30 cellular contexts compared by ENCODE assay signal in the genomic region with DNA sequence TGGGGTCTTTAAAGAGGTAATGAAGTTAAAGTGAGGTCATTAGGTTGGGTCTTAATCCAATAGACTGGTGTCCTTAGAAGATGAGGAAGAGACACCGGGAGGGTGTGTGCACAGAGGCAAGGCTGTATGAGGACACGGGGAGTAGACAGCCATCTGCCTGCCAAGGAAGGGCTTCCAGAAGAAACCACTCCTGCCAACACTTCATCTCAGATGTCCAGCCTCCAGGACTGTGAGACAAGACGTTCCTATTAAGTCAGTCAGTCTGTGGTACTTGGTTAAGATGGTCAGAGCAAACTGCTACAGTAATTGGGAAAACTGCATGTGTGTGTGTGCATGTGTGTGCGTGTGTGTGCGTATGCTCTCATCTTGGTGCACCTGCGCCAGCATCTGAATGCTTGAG.
"Had no signal": no experiment of that assay in that cellular context is flagged by ENCODE, and none has a peak within 500 bp of the region (broad histone marks: within the 10 kb centered on the region; RNA-seq: fewer than 3 reads in every experiment).

No MANE protein-coding gene starts in this region.

- H3K4me3 ChIP-seq: heart left ventricle, lung, neural progenitor cell, right atrium auricular region, right lobe of liver, smooth muscle cell, stomach, testis, thyroid gland, transverse colon had no signal

- H3K36me3 ChIP-seq: neural progenitor cell, neutrophil, right lobe of liver, stomach, thyroid gland, transverse colon had no signal

- ATAC-seq: left colon; natural killer cell; right lobe of liver; stimulated activated naive B cell treated with anti-CD40 and anti-IgM and Interleukin-4, amounts not matched to agents 10 μg/mL and 1 μg/mL and 100 μg/mL, for 72 hours; stimulated activated naive CD8-positive, alpha-beta T cell treated with anti-CD3 and anti-CD28 coated beads, Interleukin-15, Interleukin-2, amounts not matched to agents 100 U/mL and 50 U/mL, for 24 hours had no signal

- H3K27ac ChIP-seq: neural progenitor cell, neutrophil, parathyroid adenoma, right atrium auricular region, right lobe of liver, stomach, testis, thyroid gland, transverse colon had no signal

- H3K79me2 ChIP-seq: parathyroid adenoma had no signal

- H3K27ac Mint-ChIP-seq: immature natural killer cell; mesothelial cell of epicardium; naive B cell; natural killer cell; nephron progenitor cell; neural progenitor cell; stimulated activated naive B cell treated with anti-CD40 and anti-IgM and Interleukin-4, amounts not matched to agents 10 μg/mL and 1 μg/mL and 100 μg/mL, for 72 hours had no signal

- DNase-seq: heart left ventricle; hypothalamus; immature natural killer cell; kidney; left colon; mesendoderm; naive B cell; natural killer cell; nephron progenitor cell; occipital lobe; right lobe of liver; stimulated activated CD4-positive, alpha-beta T cell treated with anti-CD3 and anti-CD28 coated beads, Interleukin-1b, Interleukin-23, amount 100 ng/mL, for 48 hours; stimulated activated CD4-positive, alpha-beta T cell treated with anti-CD3 and anti-CD28 coated beads, Interleukin-2, amount 100 ng/mL, for 48 hours; stimulated activated CD4-positive, alpha-beta T cell treated with anti-CD3 and anti-CD28 coated beads, Interleukin-4, amount 100 ng/mL, for 4 hours; stimulated activated CD8-positive, alpha-beta memory T cell treated with anti-CD3 and anti-CD28 coated beads, Interleukin-4, amount 100 ng/mL, for 48 hours; stimulated activated naive B cell treated with anti-CD40 and anti-IgM and Interleukin-4, amounts not matched to agents 10 μg/mL and 1 μg/mL and 100 μg/mL, for 72 hours; stimulated activated naive CD8-positive, alpha-beta T cell treated with anti-CD3 and anti-CD28 coated beads, Interleukin-15, Interleukin-2, amounts not matched to agents 100 U/mL and 50 U/mL, for 24 hours; stomach; testis; thyroid gland; transverse colon had no signal

- H3K9me3 Mint-ChIP-seq: mesothelial cell of epicardium, neural progenitor cell had no signal

- H3K9me3 ChIP-seq: heart left ventricle, neutrophil, right atrium auricular region, right lobe of liver, stomach, testis, thyroid gland, transverse colon had no signal

- H3K4me3 Mint-ChIP-seq: immature natural killer cell; mesothelial cell of epicardium; naive B cell; natural killer cell; nephron progenitor cell; neural progenitor cell; stimulated activated naive B cell treated with anti-CD40 and anti-IgM and Interleukin-4, amounts not matched to agents 10 μg/mL and 1 μg/mL and 100 μg/mL, for 72 hours had no signal

- H3K36me3 Mint-ChIP-seq: immature natural killer cell; mesothelial cell of epicardium; naive B cell; natural killer cell; neural progenitor cell; stimulated activated naive B cell treated with anti-CD40 and anti-IgM and Interleukin-4, amounts not matched to agents 10 μg/mL and 1 μg/mL and 100 μg/mL, for 72 hours had no signal

- H3K4me2 ChIP-seq: neural progenitor cell, smooth muscle cell had no signal

- H2AFZ ChIP-seq: neural progenitor cell, parathyroid adenoma had no signal

- H3K4me1 ChIP-seq: parathyroid adenoma, right lobe of liver, stomach, testis, thyroid gland, transverse colon had no signal

- H3K9ac ChIP-seq: neural progenitor cell, parathyroid adenoma had no signal

- H3K27me3 ChIP-seq: heart left ventricle, neural progenitor cell, neutrophil, right atrium auricular region, right lobe of liver, stomach, testis, thyroid gland, transverse colon had no signal

- H3K4me1 Mint-ChIP-seq: immature natural killer cell; naive B cell; natural killer cell; nephron progenitor cell; neural progenitor cell; stimulated activated naive B cell treated with anti-CD40 and anti-IgM and Interleukin-4, amounts not matched to agents 10 μg/mL and 1 μg/mL and 100 μg/mL, for 72 hours had no signal

- FAIRE-seq: islet of Langerhans, kidney, urothelium cell line had no signal
